26 cellular contexts compared by ENCODE assay signal in the genomic region with DNA sequence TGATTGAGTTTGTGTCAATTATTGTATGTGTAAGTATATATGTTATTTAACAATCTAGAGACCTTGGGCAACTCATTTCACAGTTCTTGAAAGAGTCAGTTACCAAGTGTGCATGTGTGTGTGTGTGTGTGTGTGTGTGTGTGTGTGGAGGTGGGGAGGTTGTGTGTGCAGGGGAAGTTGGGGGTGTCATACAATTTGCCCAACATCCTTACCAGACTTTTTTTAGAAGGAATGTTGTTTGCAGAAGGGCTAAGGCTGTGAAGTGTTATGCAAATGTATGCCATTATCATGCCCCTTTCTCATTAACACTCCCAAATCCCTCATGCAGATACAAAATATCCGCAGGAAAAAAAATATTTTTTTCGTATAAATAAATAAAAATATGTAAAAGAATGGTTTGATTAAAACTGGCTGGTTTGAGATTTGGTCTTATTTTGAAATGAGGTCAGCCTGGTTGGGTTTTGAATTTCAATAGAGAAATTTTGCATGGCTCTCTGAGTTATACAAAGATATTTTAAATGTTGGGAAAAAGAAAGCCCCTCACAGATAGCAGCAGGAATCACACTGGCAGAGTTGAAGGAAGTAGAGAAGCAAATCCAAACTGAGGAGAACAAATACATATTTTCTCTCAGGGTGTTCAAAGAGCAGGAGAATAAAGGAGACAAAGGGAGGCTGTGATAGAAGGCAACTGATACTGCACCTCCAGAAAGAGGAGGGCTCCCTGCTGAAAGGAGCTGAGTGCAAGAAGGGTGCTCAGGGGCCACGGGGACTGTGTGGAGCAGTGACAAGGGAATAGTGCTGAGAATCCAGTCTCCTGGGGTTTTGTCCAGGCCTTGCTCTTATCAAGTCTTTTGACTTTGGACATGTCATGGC.
A peak's percentile ranks its signal among the peaks of the same experiment; 100 is the strongest.
DNase-seq lines count a peak whose midpoint lies in the region; ATAC-seq and TF ChIP-seq lines count a peak whose summit lies in the region.
"Had no signal": no experiment of that assay in that cellular context is flagged by ENCODE, and none has a peak within 500 bp of the region (broad histone marks: within the 10 kb centered on the region; RNA-seq: fewer than 3 reads in every experiment).

No MANE protein-coding gene starts in this region.

- H3K27me3 ChIP-seq in H7 (ENCODE audit: control insufficient read depth, insufficient read depth, low read length) = no peaks in the 10 kb centered on the region
- no peaks in the 10 kb centered on the region for H3K27me3 ChIP-seq in HUES64 (ENCODE audit: insufficient read depth, low read length)
- no peaks in the 10 kb centered on the region for H3K27me3 ChIP-seq in iPS DF 6.9 (ENCODE audit: control insufficient read depth, insufficient read depth, low read length)
- no peaks in the 10 kb centered on the region for H3K27me3 ChIP-seq in neural progenitor cell
- H3K27me3 ChIP-seq: BLaER1 treated with 17β-estradiol and CSF1 and Interleukin-3, amounts not matched to agents 10 nM and 100 nM had no signal

- no peak overlapping the region for H3K4me3 ChIP-seq in H7 (ENCODE audit: insufficient read depth, low read depth, low read length)
- no peak overlapping the region for H3K4me3 ChIP-seq in HUES64 (ENCODE audit: low read length)
- no peak overlapping the region for H3K4me3 ChIP-seq in iPS DF 6.9 (ENCODE audit: low read length)
- H3K4me3 ChIP-seq in neural progenitor cell = no peak overlapping the region
- H3K4me3 ChIP-seq: BLaER1 treated with 17β-estradiol and CSF1 and Interleukin-3, amounts not matched to agents 10 nM and 100 nM; GM12878; GM23248 had no signal

- H3K27ac ChIP-seq in HUES64 (ENCODE audit: low read depth, low read length) (peak overlapping the region; percentile 90), iPS DF 6.9 (ENCODE audit: low read length) (peak overlapping the region; percentile 75), neural progenitor cell (no peak overlapping the region)
- H3K27ac ChIP-seq: BLaER1 treated with 17β-estradiol and CSF1 and Interleukin-3, amounts not matched to agents 10 nM and 100 nM; GM23248 had no signal

- DNase-seq in H7 (peak; percentile 6), iPS DF 6.9 (ENCODE audit: low read depth, low spot score) (no peak), neural progenitor cell (ENCODE audit: low spot score) (no peak), NK-92 (lab: John Stamatoyannopoulos, UW; ENCODE audit: unreplicated experiment) (no peak), immature natural killer cell (no peak)
- no peak for DNase-seq in activated naive CD4-positive, alpha-beta T cell treated with anti-CD3 and anti-CD28 coated beads for 36 hours
- DNase-seq: CD4-positive, alpha-beta T cell; COR-L47; DMS 273 treated with DMSO at 0.1 percent for 48 hours; DMS79; EL; GDM1; GM23248; IMR-90; KG1; MM.1S; NCI-H2029; NCI-H446; NCI-H524 treated with DMSO at 0.1 percent for 48 hours; NCI-H774; RPMI8226; SHP77 had no signal

- peaks cover 32% of the 10 kb centered on the region for H3K4me1 ChIP-seq in HUES64 (ENCODE audit: insufficient read depth, low read length)
- peaks cover 2% of the 10 kb centered on the region; the same call in 1 of the 2 replicates for H3K4me1 ChIP-seq in iPS DF 6.9 (ENCODE audit: control insufficient read depth, insufficient read depth, low read length)
- H3K4me1 ChIP-seq in neural progenitor cell = peaks cover 12% of the 10 kb centered on the region
- H3K4me1 ChIP-seq: BLaER1 treated with 17β-estradiol and CSF1 and Interleukin-3, amounts not matched to agents 10 nM and 100 nM had no signal

- no peaks in the 10 kb centered on the region for H3F3A ChIP-seq in neural progenitor cell (ENCODE audit: low read depth)

- 42% methylated on average over 1 of the region's 3 CpGs for WGBS in HUES64
- WGBS in iPS DF 6.9 (ENCODE audit: insufficient coverage, insufficient read length) = no CpG with 5 or more reads among the region's 3 CpGs

- CTCF ChIA-PET in activated naive CD4-positive, alpha-beta T cell treated with anti-CD3 and anti-CD28 coated beads for 36 hours (lab: Charles Lee) = no interaction called here

- H3K4me2 ChIP-seq in neural progenitor cell = peak overlapping the region; percentile 20
- H3K4me2 ChIP-seq: BLaER1 treated with 17β-estradiol and CSF1 and Interleukin-3, amounts not matched to agents 10 nM and 100 nM had no signal

- H3K4me1 Mint-ChIP-seq in neural progenitor cell (peaks cover 13% of the 10 kb centered on the region), immature natural killer cell (no peaks in the 10 kb centered on the region)
- H3K4me1 Mint-ChIP-seq in activated naive CD4-positive, alpha-beta T cell treated with anti-CD3 and anti-CD28 coated beads for 36 hours (ENCODE audit: low read depth) = peaks cover 29% of the 10 kb centered on the region

- H3K9ac ChIP-seq in HUES64 (ENCODE audit: low read depth, low read length) = 0 out of 2 replicates have a peak overlapping the region, but pooled peaks have one; percentile 7
- no peak overlapping the region for H3K9ac ChIP-seq in neural progenitor cell
- H3K9ac ChIP-seq: BLaER1 treated with 17β-estradiol and CSF1 and Interleukin-3, amounts not matched to agents 10 nM and 100 nM; GM23248 had no signal

- H3K36me3 Mint-ChIP-seq in neural progenitor cell = no peaks in the 10 kb centered on the region
- H3K36me3 Mint-ChIP-seq in activated naive CD4-positive, alpha-beta T cell treated with anti-CD3 and anti-CD28 coated beads for 36 hours (ENCODE audit: low read depth) = no peaks in the 10 kb centered on the region
- peaks cover 0 to 3% (median 0%) of the 10 kb centered on the region in 3 donors for H3K36me3 Mint-ChIP-seq in immature natural killer cell

- peaks cover 2% of the 10 kb centered on the region for H3K27me3 Mint-ChIP-seq in neural progenitor cell (ENCODE audit: insufficient read depth, low read depth)
- H3K27me3 Mint-ChIP-seq in activated naive CD4-positive, alpha-beta T cell treated with anti-CD3 and anti-CD28 coated beads for 36 hours (ENCODE audit: low read depth) = peaks cover 4% of the 10 kb centered on the region
- peaks cover 0 to 3% (median 0%) of the 10 kb centered on the region in 3 donors for H3K27me3 Mint-ChIP-seq in immature natural killer cell (ENCODE audit: low read depth in 3 of 3)

- no peak for ATAC-seq in HG03571 (IDR thresholded peaks at IDR 0.05; ENCODE audit: unreplicated experiment)
- ATAC-seq: GM12878 had no signal

- H4K20me1 ChIP-seq in neural progenitor cell (ENCODE audit: low read depth) = no peaks in the 10 kb centered on the region
- H4K20me1 ChIP-seq: BLaER1 treated with 17β-estradiol and CSF1 and Interleukin-3, amounts not matched to agents 10 nM and 100 nM had no signal

- no peaks in the 10 kb centered on the region for H3K36me3 ChIP-seq in H7 (replicated peaks; ENCODE audit: control insufficient read depth, insufficient read depth, low read length)
- no peaks in the 10 kb centered on the region for H3K36me3 ChIP-seq in HUES64 (ENCODE audit: insufficient read depth, low read length)
- no peaks in the 10 kb centered on the region for H3K36me3 ChIP-seq in iPS DF 6.9 (ENCODE audit: control insufficient read depth, insufficient read depth, low read length)
- no peaks in the 10 kb centered on the region for H3K36me3 ChIP-seq in neural progenitor cell
- H3K36me3 ChIP-seq: BLaER1 treated with 17β-estradiol and CSF1 and Interleukin-3, amounts not matched to agents 10 nM and 100 nM had no signal

- intact Hi-C loops in activated naive CD4-positive, alpha-beta T cell treated with anti-CD3 and anti-CD28 coated beads for 36 hours (cut with micrococcal nuclease) = no loop called here

- no peak overlapping the region for H3K4me3 Mint-ChIP-seq in neural progenitor cell
- H3K4me3 Mint-ChIP-seq in activated naive CD4-positive, alpha-beta T cell treated with anti-CD3 and anti-CD28 coated beads for 36 hours = no peak overlapping the region
- no peak overlapping the region for H3K4me3 Mint-ChIP-seq in immature natural killer cell
- H3K4me3 Mint-ChIP-seq: CD4-positive, alpha-beta T cell had no signal

- H3K9me3 Mint-ChIP-seq in neural progenitor cell (no peaks in the 10 kb centered on the region), immature natural killer cell (peaks cover 0 to 21% (median 3%) of the 10 kb centered on the region in 6 donors)
- H3K9me3 Mint-ChIP-seq in activated naive CD4-positive, alpha-beta T cell treated with anti-CD3 and anti-CD28 coated beads for 36 hours = no peaks in the 10 kb centered on the region
- H3K9me3 Mint-ChIP-seq: CD4-positive, alpha-beta T cell had no signal

- no peak for TF ChIP-seq CTCF in neural progenitor cell (IDR thresholded peaks at IDR 0.05)

- H3K27ac Mint-ChIP-seq in neural progenitor cell = no peak overlapping the region
- H3K27ac Mint-ChIP-seq in activated naive CD4-positive, alpha-beta T cell treated with anti-CD3 and anti-CD28 coated beads for 36 hours = no peak overlapping the region
- H3K27ac Mint-ChIP-seq in immature natural killer cell = no peak overlapping the region
- H3K27ac Mint-ChIP-seq: CD4-positive, alpha-beta T cell had no signal

- H3K9me3 ChIP-seq in HUES64 (ENCODE audit: insufficient read depth, low read depth, low read length) (no peaks in the 10 kb centered on the region), iPS DF 6.9 (ENCODE audit: control insufficient read depth, insufficient read depth, low read length) (no peaks in the 10 kb centered on the region), neural progenitor cell (ENCODE audit: low read depth) (no peaks in the 10 kb centered on the region)

- no peak overlapping the region for H2AFZ ChIP-seq in neural progenitor cell (replicated peaks)
- H2AFZ ChIP-seq: GM23248 had no signal

- no peaks in the 10 kb centered on the region for H3K79me2 ChIP-seq in neural progenitor cell (ENCODE audit: low read depth)
